In genomic region chr2:101677657-101678056, GRCh38 we compare ENCODE assay signal across 22 cellular contexts.
"Had no signal": no experiment of that assay in that cellular context is flagged by ENCODE, and none has a peak within 500 bp of the region (broad histone marks: within the 10 kb centered on the region; RNA-seq: fewer than 3 reads in every experiment).

No MANE protein-coding gene starts in this region.

- DNase-seq: activated CD4-positive, alpha-beta T cell treated with anti-CD3 and anti-CD28 coated beads, Interleukin-2, amount 10 ng/mL, durations not matched to agents 7 days and 5 days; activated naive CD4-positive, alpha-beta T cell; activated T-cell treated with anti-CD3 and anti-CD28 coated beads, Interleukin-2, amount 50 U/mL, for 1 hour; central memory CD4-positive, alpha-beta T cell; effector memory CD4-positive, alpha-beta T cell; foreskin melanocyte; hippocampal formation; kidney glomerular epithelial cell; left ventricle myocardium inferior; midbrain; ovary; stimulated activated CD4-positive, alpha-beta T cell treated with anti-CD3 and anti-CD28 coated beads, Interleukin-4, amount 100 ng/mL, for 1 hour; stimulated activated naive CD8-positive, alpha-beta T cell treated with anti-CD3 and anti-CD28 coated beads, Interleukin-15, Interleukin-2, amounts not matched to agents 100 U/mL and 50 U/mL, for 24 hours; T-helper 9 cell; upper lobe of left lung had no signal

- ATAC-seq: activated CD4-positive, CD25-positive, alpha-beta regulatory T cell treated with anti-CD3 and anti-CD28 coated beads, Interleukin-2, amount 50 U/mL, for 24 hours; esophagus mucosa; stimulated activated naive CD8-positive, alpha-beta T cell treated with anti-CD3 and anti-CD28 coated beads, Interleukin-15, Interleukin-2, amounts not matched to agents 100 U/mL and 50 U/mL, for 24 hours had no signal

- H3K4me3 ChIP-seq: left ventricle myocardium inferior, ovary, prostate gland, upper lobe of left lung had no signal

- H3K27ac ChIP-seq: left ventricle myocardium inferior, neutrophil, ovary, prostate gland, upper lobe of left lung had no signal

- H3K36me3 Mint-ChIP-seq: activated naive CD8-positive, alpha-beta T cell had no signal

- H3K4me3 Mint-ChIP-seq: activated CD4-positive, alpha-beta T cell treated with anti-CD3 and anti-CD28 coated beads, Interleukin-2, amount 10 ng/mL, durations not matched to agents 7 days and 5 days; activated naive CD8-positive, alpha-beta T cell; nephron had no signal

- H3K4me1 ChIP-seq: left ventricle myocardium inferior, prostate gland, upper lobe of left lung had no signal

- H3K27me3 ChIP-seq: neutrophil, ovary, upper lobe of left lung had no signal

- H3K27ac Mint-ChIP-seq: activated CD4-positive, alpha-beta T cell treated with anti-CD3 and anti-CD28 coated beads, Interleukin-2, amount 10 ng/mL, durations not matched to agents 7 days and 5 days; activated naive CD8-positive, alpha-beta T cell; activated T-helper 2 cell treated with anti-CD3 and anti-CD28 coated beads, Interferon-gamma antibody, Interleukin-2, Interleukin-4, amounts not matched to agents 10 μg/mL and 5 μg/mL and 100 μg/mL, durations not matched to agents 14 hours and 24 hours and 36 hours; nephron had no signal

- H3K36me3 ChIP-seq: left ventricle myocardium inferior, neutrophil, ovary, prostate gland, upper lobe of left lung had no signal

- H3K9me3 ChIP-seq: neutrophil, ovary, prostate gland, upper lobe of left lung had no signal

- H3K27me3 Mint-ChIP-seq: activated CD4-positive, alpha-beta T cell treated with anti-CD3 and anti-CD28 coated beads, Interleukin-2, amount 10 ng/mL, durations not matched to agents 7 days and 5 days; activated naive CD8-positive, alpha-beta T cell had no signal
